Comparison of ENCODE assay signal across 18 cellular contexts in genomic region chr12:1758887-1759286, GRCh38.
DNase-seq lines count a peak whose midpoint lies in the region; ATAC-seq, FAIRE-seq and TF ChIP-seq lines count a peak whose summit lies in the region.
"Had no signal": no experiment of that assay in that cellular context is flagged by ENCODE, and none has a peak within 500 bp of the region (broad histone marks: within the 10 kb centered on the region; RNA-seq: fewer than 3 reads in every experiment).

No MANE protein-coding gene starts in this region.

- peak; percentile 73 for ATAC-seq in sciatic nerve
- ATAC-seq: activated naive CD8-positive, alpha-beta T cell treated with anti-CD3 and anti-CD28 coated beads, Interleukin-2, amount 50 U/mL, for 24 hours; left ventricle myocardium superior; psoas muscle had no signal

- peak overlapping the region; percentile 88 for H3K27ac ChIP-seq in angular gyrus (ENCODE audit: low read depth, low read length)
- H3K27ac ChIP-seq in brain microvascular endothelial cell = no peak overlapping the region
- H3K27ac ChIP-seq: coronary artery, psoas muscle had no signal

- H3K27me3 ChIP-seq in brain microvascular endothelial cell (replicated peaks) = no peaks in the 10 kb centered on the region

- intact Hi-C loops in sciatic nerve (cut with DNase I) = no loop called here

- in situ Hi-C loops in brain microvascular endothelial cell (cut with HindIII; ENCODE audit: low pct_ligation_motif_present, low sequenced_read_pairs) = no loop called here

- no peak overlapping the region for H3K4me3 ChIP-seq in brain microvascular endothelial cell (ENCODE audit: low read depth, low read length)
- H3K4me3 ChIP-seq: coronary artery, psoas muscle had no signal

- H3K36me3 ChIP-seq in brain microvascular endothelial cell (replicated peaks) = peaks cover 8% of the 10 kb centered on the region

- DNase-seq in H54 (ENCODE audit: insufficient read length, low spot score) = no peak
- peak; percentile 87 for DNase-seq in globus pallidus (ENCODE audit: low spot score)
- DNase-seq in sciatic nerve (ENCODE audit: low spot score) = no peak
- no peak for DNase-seq in brain microvascular endothelial cell
- no peak for DNase-seq in NCI-H82 (lab: John Stamatoyannopoulos, UW)
- DNase-seq in activated CD8-positive, alpha-beta memory T cell treated with anti-CD3 and anti-CD28 coated beads for 24 hours = no peak
- DNase-seq in SKM-1 (lab: John Stamatoyannopoulos, UW; ENCODE audit: unreplicated experiment) = no peak
- DNase-seq: activated CD4-positive, alpha-beta T cell treated with anti-CD3 and anti-CD28 coated beads, Interleukin-2, amount 50 U/mL, for 4 hours; activated naive CD8-positive, alpha-beta T cell treated with anti-CD3 and anti-CD28 coated beads, Interleukin-2, amount 50 U/mL, for 24 hours; Calu3; Kasumi-1; left ventricle myocardium superior; naive B cell; NCI-H146; psoas muscle had no signal

- TF ChIP-seq CTCF in brain microvascular endothelial cell (IDR thresholded peaks at IDR 0.05; ENCODE audit: low read depth, low read length, missing control alignments) = no peak

- no peak for TF ChIP-seq POLR2A in H54 (IDR thresholded peaks at IDR 0.05; ENCODE audit: low read depth, low read length)

- peak; percentile 79 for FAIRE-seq in H54 (lab: Jason Lieb, UNC)
- FAIRE-seq: GM18507 had no signal
